16 cellular contexts compared by ENCODE assay signal in genomic region chr3:58609990-58610389, GRCh38. TPM values are rescaled to one million over a fixed set of nuclear protein-coding genes. Genes with fewer than 3 reads are reported as not detected.
DNase-seq lines count a peak whose midpoint lies in the region; ATAC-seq, FAIRE-seq and TF ChIP-seq lines count a peak whose summit lies in the region.
"Had no signal": no experiment of that assay in that cellular context is flagged by ENCODE, and none has a peak within 500 bp of the region (broad histone marks: within the 10 kb centered on the region; RNA-seq: fewer than 3 reads in every experiment).

No MANE protein-coding gene starts in this region.

- no peak overlapping the region for H3K9ac ChIP-seq in K562 (ENCODE audit: insufficient read depth in 1 of 2, low read depth in 2 of 2, low read length in 2 of 2)

- H3K27ac Mint-ChIP-seq in mesothelial cell of epicardium = no peak overlapping the region
- H3K27ac Mint-ChIP-seq in naive thymus-derived CD8-positive, alpha-beta T cell = no peak overlapping the region
- H3K27ac Mint-ChIP-seq: immature natural killer cell had no signal

- H3K9me3 Mint-ChIP-seq in mesothelial cell of epicardium = peaks cover 3% of the 10 kb centered on the region
- H3K9me3 Mint-ChIP-seq in naive thymus-derived CD8-positive, alpha-beta T cell = no peaks in the 10 kb centered on the region
- H3K9me3 Mint-ChIP-seq: immature natural killer cell had no signal

- peaks cover 17% of the 10 kb centered on the region for H3K27me3 Mint-ChIP-seq in mesothelial cell of epicardium (ENCODE audit: low read depth)
- H3K27me3 Mint-ChIP-seq in naive thymus-derived CD8-positive, alpha-beta T cell = peaks cover 2 to 25% (median 5%) of the 10 kb centered on the region in 5 donors

- TF ChIP-seq POLR2A in K562 (conservative IDR thresholded peaks at IDR 0.05) (no peak), thyroid gland (IDR thresholded peaks at IDR 0.05) (no peak)

- no peak overlapping the region for H2AFZ ChIP-seq in K562 (ENCODE audit: low read depth, low read length)

- no peak overlapping the region for H3K4me3 Mint-ChIP-seq in mesothelial cell of epicardium
- no peak overlapping the region for H3K4me3 Mint-ChIP-seq in naive thymus-derived CD8-positive, alpha-beta T cell
- H3K4me3 Mint-ChIP-seq: immature natural killer cell had no signal

- POLR2A ChIA-PET in K562 (lab: Yijun Ruan, JAX) = no interaction called here
- POLR2A ChIA-PET in naive thymus-derived CD8-positive, alpha-beta T cell (lab: Charles Lee) = no interaction called here

- BruUV-seq in K562 (replicated peaks; lab: Mats Ljungman, UMichigan) = no TSS peak

- no peak for TF ChIP-seq EP300 in K562 (IDR thresholded peaks at IDR 0.05; ENCODE audit: low read length)

- H3K27ac ChIP-seq in right atrium auricular region = no peak overlapping the region
- no peak overlapping the region for H3K27ac ChIP-seq in K562 (ENCODE audit: extremely low read depth, low read depth, low read length)
- H3K27ac ChIP-seq in thyroid gland = peak overlapping the region; percentile 62 to 93 (median 88)

- no peak for FAIRE-seq in K562 (lab: Jason Lieb, UNC)

- H4K20me1 ChIP-seq in K562 (replicated peaks; ENCODE audit: control insufficient read depth, insufficient read depth, low read length) = no peaks in the 10 kb centered on the region

- TF ChIP-seq RAD21 in K562 (CRISPR knock-in tag; conservative IDR thresholded peaks at IDR 0.05 in 1 of 2, IDR thresholded peaks at IDR 0.05 in 1 of 2) = no peak

- no peaks in the 10 kb centered on the region for H3K36me3 ChIP-seq in right atrium auricular region
- H3K36me3 ChIP-seq in K562 (ENCODE audit: control insufficient read depth, insufficient read depth, low read length) = no peaks in the 10 kb centered on the region
- no peaks in the 10 kb centered on the region for H3K36me3 ChIP-seq in thyroid gland

- no peaks in the 10 kb centered on the region for H3K36me3 Mint-ChIP-seq in mesothelial cell of epicardium
- H3K36me3 Mint-ChIP-seq in naive thymus-derived CD8-positive, alpha-beta T cell = no peaks in the 10 kb centered on the region
- H3K36me3 Mint-ChIP-seq: immature natural killer cell had no signal

- peak; percentile 24 for ATAC-seq in Right ventricle myocardium inferior
- peak; percentile 45 for ATAC-seq in HG03103 (IDR thresholded peaks at IDR 0.05; ENCODE audit: low read depth, unreplicated experiment)
- 0 out of 3 replicates have a peak, but pooled peaks have one; percentile 44 for ATAC-seq in K562
- ATAC-seq in naive thymus-derived CD8-positive, alpha-beta T cell = no peak

- DNase-seq in Right ventricle myocardium inferior (ENCODE audit: missing footprints) = no peak
- DNase-seq in right atrium auricular region (ENCODE audit: low spot score) = no peak
- peak in 1 of 4 experiments; percentile 9 for DNase-seq in K562 (ENCODE audit: extremely low read depth in 1 of 4, low spot score in 3 of 4)
- DNase-seq in thyroid gland = no peak
- DNase-seq in mesothelial cell of epicardium (ENCODE audit: low spot score in 2 of 2, unreplicated experiment in 2 of 2) = no peak
- DNase-seq in SW480 (ENCODE audit: low spot score) = no peak
- no peak for DNase-seq in naive thymus-derived CD8-positive, alpha-beta T cell
- DNase-seq: AML-193; DND-41; dorsolateral prefrontal cortex; immature natural killer cell; NCI-H1092 treated with DMSO at 0.1 percent for 48 hours; NCI-H510A treated with DMSO at 0.1 percent for 48 hours; stimulated activated CD4-positive, alpha-beta T cell treated with anti-CD3 and anti-CD28 coated beads, Interleukin-2, amount 100 ng/mL, for 24 hours had no signal

- in situ Hi-C loops in K562 (cut with MboI) = no loop called here

- CTCF ChIA-PET in K562 (lab: Yijun Ruan, JAX; ENCODE audit: low intra/inter-chr PET ratio) = no interaction called here

- H3K9me3 ChIP-seq in right atrium auricular region = no peaks in the 10 kb centered on the region
- H3K9me3 ChIP-seq in K562 (replicated peaks; ENCODE audit: control insufficient read depth, insufficient read depth, low read depth, low read length) = no peaks in the 10 kb centered on the region
- no peaks in the 10 kb centered on the region for H3K9me3 ChIP-seq in thyroid gland

- intact Hi-C loops in Right ventricle myocardium inferior (cut with DNase I) (loop anchor here (2.0 kb wide), 1 partner anchor 15 kb away; no protein-coding TSS in a partner anchor), K562 (cut with micrococcal nuclease) (no loop called here), thyroid gland (cut with DNase I) (no loop called here)

- H3K4me3 ChIP-seq in right atrium auricular region = no peak overlapping the region
- no peak overlapping the region for H3K4me3 ChIP-seq in K562
- H3K4me3 ChIP-seq in thyroid gland (replicated peaks in 1 of 3) = no peak overlapping the region
- H3K4me3 ChIP-seq: dorsolateral prefrontal cortex had no signal

- H3K4me1 ChIP-seq in right atrium auricular region (peaks cover 0 to 22% of the 10 kb centered on the region in 2 donors), K562 (replicated peaks in 1 of 2; ENCODE audit: control insufficient read depth in 2 of 2, insufficient read depth in 2 of 2, low read length in 2 of 2) (no peaks in the 10 kb centered on the region; a peak in 1 of 5 replicates), thyroid gland (peaks cover 35 to 44% of the 10 kb centered on the region in 2 donors)

- no peaks in the 10 kb centered on the region for H3K4me1 Mint-ChIP-seq in mesothelial cell of epicardium
- H3K4me1 Mint-ChIP-seq in naive thymus-derived CD8-positive, alpha-beta T cell = no peaks in the 10 kb centered on the region

- TF ChIP-seq CTCF in right atrium auricular region (IDR thresholded peaks at IDR 0.05) = no peak
- no peak for TF ChIP-seq CTCF in K562 (IDR thresholded peaks at IDR 0.05 in 2 of 3, conservative IDR thresholded peaks at IDR 0.05 in 1 of 3; ENCODE audit: insufficient read depth in 2 of 3, low read depth in 1 of 3, low read length in 3 of 3)
- TF ChIP-seq CTCF in thyroid gland (IDR thresholded peaks at IDR 0.05) = no peak
- TF ChIP-seq CTCF in mesothelial cell of epicardium (IDR thresholded peaks at IDR 0.05; ENCODE audit: unreplicated experiment) = no peak

- H3K9me1 ChIP-seq in K562 (ENCODE audit: control insufficient read depth, insufficient read depth, low read length) = no peaks in the 10 kb centered on the region

- H3K27me3 ChIP-seq in right atrium auricular region (no peaks in the 10 kb centered on the region), K562 (ENCODE audit: control insufficient read depth in 2 of 2, insufficient read depth in 2 of 2, low read length in 2 of 2) (peaks cover 0 to 11% of the 10 kb centered on the region in 2 experiments; a peak in 2 of 5 replicates), thyroid gland (no peaks in the 10 kb centered on the region)
- H3K27me3 ChIP-seq: dorsolateral prefrontal cortex had no signal

- WGBS in K562 (ENCODE audit: insufficient coverage, low coverage, missing lambda C conversion rate) = 8% methylated on average over 7 of the region's 7 CpGs
- 82 to 97% methylated on average over 5 to 7 of the region's 7 CpGs for WGBS in thyroid gland, 2 donors

- no peaks in the 10 kb centered on the region for H3K79me2 ChIP-seq in K562 (ENCODE audit: control insufficient read depth, insufficient read depth, low read length)

- H3K4me2 ChIP-seq in K562 (ENCODE audit: insufficient read depth, low read length) = no peak overlapping the region

RNA-seq across cellular contexts. Expression of gene FAM107A, which starts 32.8 kb away (rescaled TPM):
- 82.9 TPM for total RNA-seq in Right ventricle myocardium inferior
- 10 to 100 TPM; 76.5 to 80.7 TPM for total RNA-seq in right atrium auricular region
- not detected in 2 replicates for total RNA-seq in K562 (2011; cell fraction: chromatin; rRNA removed; ENCODE audit: low replicate concordance)
- not detected in 2 replicates for total RNA-seq in K562 (2011; cell fraction: nucleolus; rRNA removed)
- not detected in 2 replicates for total RNA-seq in K562 (2011; cell fraction: nucleoplasm; rRNA removed)
- total RNA-seq in K562 (2014; rRNA removed) = not detected in 2 replicates
- total RNA-seq in K562 (2014; rRNA removed; fragmentation: Illumina TruSeq; extraction: Trizol) = not detected in 2 replicates
- not detected in 2 replicates for total RNA-seq in K562 (2015; rRNA removed; fragmentation: Illumina TruSeq; extraction: Trizol)
- total RNA-seq in K562 (2021) = 0.07 TPM in 1 of 2 replicates, not detected in the other
- not detected in 2 replicates for polyA plus RNA-seq in K562 (2011; rRNA removed)
- not detected in 2 replicates for polyA plus RNA-seq in K562 (2011; cell fraction: cytosol; rRNA removed)
- not detected in 2 replicates for polyA plus RNA-seq in K562 (2011; cell fraction: nucleus; rRNA removed)
- not detected in 2 replicates for polyA plus RNA-seq in K562 (2012)
- not detected in 2 replicates for polyA plus RNA-seq in K562 (2014; fragmentation: Illumina TruSeq; extraction: Trizol)
- not detected for polyA plus RNA-seq in K562 (2014; fragmentation: Nextera tagmentation; extraction: Ambion mirVana)
- polyA plus RNA-seq in K562 (2014; rRNA removed) = not detected in 2 replicates
- polyA minus RNA-seq in K562 (2011; rRNA and poly(A)+ RNA removed) = not detected in 2 replicates
- not detected in 2 replicates for polyA minus RNA-seq in K562 (2011; cell fraction: cytosol; rRNA and poly(A)+ RNA removed)
- polyA minus RNA-seq in K562 (2011; cell fraction: nucleus; rRNA and poly(A)+ RNA removed) = not detected in 2 replicates
- 100 to 1,000 TPM in 1 of 4 donors, 10 to 100 TPM in 3; 62.3 to 137 (median 83.3) TPM for total RNA-seq in thyroid gland
- total RNA-seq in mesothelial cell of epicardium = not detected in 3 replicates
- total RNA-seq in naive thymus-derived CD8-positive, alpha-beta T cell = not detected
- not detected for polyA plus RNA-seq in naive thymus-derived CD8-positive, alpha-beta T cell
- polyA plus RNA-seq: immature natural killer cell had no signal

RNA-seq across cellular contexts. Expression of gene FAM3D, which starts 56.6 kb away (rescaled TPM):
- total RNA-seq in Right ventricle myocardium inferior (not detected), right atrium auricular region (not detected), K562 (2014; rRNA removed) (not detected in 2 replicates), K562 (2014; rRNA removed; fragmentation: Illumina TruSeq; extraction: Trizol) (not detected in 2 replicates), K562 (2015; rRNA removed; fragmentation: Illumina TruSeq; extraction: Trizol) (not detected in 2 replicates), K562 (2021) (0.49 TPM in 1 of 2 replicates, not detected in the other), thyroid gland (under 1 TPM in 1 of 4 donors, not detected in 3; 0.67 TPM), mesothelial cell of epicardium (0.16 TPM in 1 of 3 replicates, not detected in the others)
- total RNA-seq in K562 (2011; cell fraction: chromatin; rRNA removed; ENCODE audit: low replicate concordance) = not detected in 2 replicates
- not detected in 2 replicates for total RNA-seq in K562 (2011; cell fraction: nucleolus; rRNA removed)
- total RNA-seq in K562 (2011; cell fraction: nucleoplasm; rRNA removed) = not detected in 2 replicates
- polyA plus RNA-seq in K562 (2011; rRNA removed) (0.16 TPM in 1 of 2 replicates, not detected in the other), K562 (2014; fragmentation: Illumina TruSeq; extraction: Trizol) (not detected in 2 replicates), K562 (2014; fragmentation: Nextera tagmentation; extraction: Ambion mirVana) (not detected), K562 (2014; rRNA removed) (0.43 TPM in 1 of 2 replicates, not detected in the other)
- polyA plus RNA-seq in K562 (2011; cell fraction: cytosol; rRNA removed) = 0.04 TPM in 1 of 2 replicates, not detected in the other
- polyA plus RNA-seq in K562 (2011; cell fraction: nucleus; rRNA removed) = 0.17 and 0.30 TPM in 2 replicates
- polyA plus RNA-seq in K562 (2012) = not detected in 2 replicates
- not detected in 2 replicates for polyA minus RNA-seq in K562 (2011; rRNA and poly(A)+ RNA removed)
- not detected in 2 replicates for polyA minus RNA-seq in K562 (2011; cell fraction: cytosol; rRNA and poly(A)+ RNA removed)
- not detected in 2 replicates for polyA minus RNA-seq in K562 (2011; cell fraction: nucleus; rRNA and poly(A)+ RNA removed)
- total RNA-seq in naive thymus-derived CD8-positive, alpha-beta T cell = not detected
- polyA plus RNA-seq in naive thymus-derived CD8-positive, alpha-beta T cell = not detected
- total RNA-seq: HT1080 had no signal
- polyA plus RNA-seq: immature natural killer cell had no signal

Comparison
In these comparisons a context has a peak if more than half of its experiments do, and no peak if none do; other contexts are left out.
1. ATAC-seq: peak in Right ventricle myocardium inferior (single experiment), HG03103 (single experiment) and K562 (single experiment); none in naive thymus-derived CD8-positive, alpha-beta T cell (0 of 2).
2. H3K27ac ChIP-seq: peak in thyroid gland (3 of 3); none in right atrium auricular region (0 of 2) and K562 (single experiment).
3. RNA of gene FAM107A, which starts 32.8 kb away (total RNA-seq): 62.3 to 137 TPM in thyroid gland, 82.9 TPM in Right ventricle myocardium inferior (single experiment) and 76.5 to 80.7 TPM in right atrium auricular region; not detected in mesothelial cell of epicardium, 0.07 TPM in K562 and not detected in naive thymus-derived CD8-positive, alpha-beta T cell; every median in the first group is over 10 times any median in the second.